ENCODE assay signal across 10 cellular contexts in genomic region chr6:100464162-100464851, GRCh38. TPM values are rescaled to one million over a fixed set of nuclear protein-coding genes. Genes with fewer than 3 reads are reported as not detected.
A peak's percentile ranks its signal among the peaks of the same experiment; 100 is the strongest.
DNase-seq lines count a peak whose midpoint lies in the region; ATAC-seq and TF ChIP-seq lines count a peak whose summit lies in the region.
"Had no signal": no experiment of that assay in that cellular context is flagged by ENCODE, and none has a peak within 500 bp of the region (broad histone marks: within the 10 kb centered on the region; RNA-seq: fewer than 3 reads in every experiment).

No MANE protein-coding gene starts in this region.

- H3K9me3 Mint-ChIP-seq in activated CD4-positive, alpha-beta T cell treated with anti-CD3 and anti-CD28 coated beads, Interleukin-2, amount 10 ng/mL, durations not matched to agents 7 days and 5 days, result peaks cover 8% of the 10 kb centered on the region

- H3K4me1 Mint-ChIP-seq in activated CD4-positive, alpha-beta T cell treated with anti-CD3 and anti-CD28 coated beads, Interleukin-2, amount 10 ng/mL, durations not matched to agents 7 days and 5 days, result peaks cover 20% of the 10 kb centered on the region
- H3K4me1 Mint-ChIP-seq in T-helper 17 cell, result peaks cover 2% of the 10 kb centered on the region

- peaks cover 100% of the 10 kb centered on the region for H3K27me3 ChIP-seq in iPS-20b (ENCODE audit: insufficient read depth, low read length)
- H3K27me3 ChIP-seq in spleen (replicated peaks in 1 of 7), result peaks cover 22 to 100% (median 100%) of the 10 kb centered on the region in 7 donors

- no peak overlapping the region for H3K4me3 Mint-ChIP-seq in activated CD4-positive, alpha-beta T cell treated with anti-CD3 and anti-CD28 coated beads, Interleukin-2, amount 10 ng/mL, durations not matched to agents 7 days and 5 days
- peak overlapping the region; percentile 47 for H3K4me3 Mint-ChIP-seq in T-helper 17 cell

- CTCF ChIA-PET in activated CD4-positive, alpha-beta T cell treated with anti-CD3 and anti-CD28 coated beads, Interleukin-2, amount 10 ng/mL, durations not matched to agents 7 days and 5 days (lab: Charles Lee), result interaction anchor here (1.9 to 3.5 kb wide), 2 partner anchors 8 to 16 kb away, joined by 6 to 20 read pairs; no protein-coding TSS in a partner anchor

- no peak overlapping the region for H3K27ac ChIP-seq in iPS-20b (ENCODE audit: low read length)
- no peak overlapping the region for H3K27ac ChIP-seq in spleen
- H3K27ac ChIP-seq: C4-2B had no signal

- H3K36me3 ChIP-seq in iPS-20b (ENCODE audit: insufficient read depth, low read depth, low read length) (no peaks in the 10 kb centered on the region), spleen (no peaks in the 10 kb centered on the region)

- no peak overlapping the region for H3K9ac ChIP-seq in iPS-20b (ENCODE audit: low read depth, low read length)

- H3K4me3 ChIP-seq in iPS-20b (ENCODE audit: low read length) (peak overlapping the region; percentile 71), spleen (peak overlapping the region in 7 of 8 donors; percentile 14 to 61 (median 27))

- peaks cover 28% of the 10 kb centered on the region for H3K9me3 ChIP-seq in T-helper 17 cell (ENCODE audit: control insufficient read depth, low read length, poor library complexity, severe bottlenecking)
- no peaks in the 10 kb centered on the region for H3K9me3 ChIP-seq in iPS-20b (ENCODE audit: insufficient read depth, low read depth, low read length)
- H3K9me3 ChIP-seq in spleen, result peaks cover 0 to 23% (median 0%) of the 10 kb centered on the region in 8 donors

- 6 to 11% (median 9%) methylated on average over 27 to 46 of the region's 46 CpGs for WGBS in spleen, 5 donors

- POLR2A ChIA-PET in activated CD4-positive, alpha-beta T cell treated with anti-CD3 and anti-CD28 coated beads, Interleukin-2, amount 10 ng/mL, durations not matched to agents 7 days and 5 days (lab: Charles Lee), result no interaction called here

- TF ChIP-seq CTCF in spleen (IDR thresholded peaks at IDR 0.05 in 8 of 11, conservative IDR thresholded peaks at IDR 0.05 in 3 of 11), result no peak

- no peak for ATAC-seq in T-helper 17 cell

- TF ChIP-seq POLR2A in spleen (IDR thresholded peaks at IDR 0.05), result no peak

- peaks cover 87% of the 10 kb centered on the region for H3K27me3 Mint-ChIP-seq in activated CD4-positive, alpha-beta T cell treated with anti-CD3 and anti-CD28 coated beads, Interleukin-2, amount 10 ng/mL, durations not matched to agents 7 days and 5 days
- H3K27me3 Mint-ChIP-seq in T-helper 17 cell, result peaks cover 86% of the 10 kb centered on the region

- DNase-seq in activated CD4-positive, alpha-beta T cell treated with anti-CD3 and anti-CD28 coated beads, Interleukin-2, amount 10 ng/mL, durations not matched to agents 7 days and 5 days, result no peak
- no peak for DNase-seq in activated CD4-positive, alpha-beta T cell treated with anti-CD3 and anti-CD28 coated beads for 4 hours
- no peak for DNase-seq in T-helper 17 cell
- no peak for DNase-seq in spleen
- no peak for DNase-seq in GDM1 (lab: John Stamatoyannopoulos, UW)
- no peak for DNase-seq in NCI-H446 (lab: John Stamatoyannopoulos, UW)
- no peak for DNase-seq in amniotic stem cell (lab: John Stamatoyannopoulos, UW)

- peak overlapping the region; percentile 41 for H3K27ac Mint-ChIP-seq in activated CD4-positive, alpha-beta T cell treated with anti-CD3 and anti-CD28 coated beads, Interleukin-2, amount 10 ng/mL, durations not matched to agents 7 days and 5 days
- H3K27ac Mint-ChIP-seq in T-helper 17 cell, result peak overlapping the region; percentile 68

- intact Hi-C loops in spleen (cut with DNase I; ENCODE audit: low total_unique reads), result no loop called here

- peaks cover 15% of the 10 kb centered on the region; the same call in 1 of the 2 replicates for H3K4me1 ChIP-seq in iPS-20b (ENCODE audit: insufficient read depth, low read length)
- H3K4me1 ChIP-seq in spleen, result peaks cover 0 to 41% (median 23%) of the 10 kb centered on the region in 6 donors

- H3K36me3 Mint-ChIP-seq in activated CD4-positive, alpha-beta T cell treated with anti-CD3 and anti-CD28 coated beads, Interleukin-2, amount 10 ng/mL, durations not matched to agents 7 days and 5 days (ENCODE audit: low read depth), result peaks cover 13% of the 10 kb centered on the region
- H3K36me3 Mint-ChIP-seq in T-helper 17 cell (ENCODE audit: low read depth), result no peaks in the 10 kb centered on the region

RNA-seq across cellular contexts. Expression of gene SIM1, which starts 0.4 kb away (rescaled TPM):
- total RNA-seq in activated CD4-positive, alpha-beta T cell treated with anti-CD3 and anti-CD28 coated beads, Interleukin-2, amount 10 ng/mL, durations not matched to agents 7 days and 5 days, result not detected
- total RNA-seq in T-helper 17 cell (not detected), spleen (not detected)
- not detected for polyA plus RNA-seq in spleen
- total RNA-seq: right cardiac atrium had no signal
- polyA plus RNA-seq: right cardiac atrium had no signal
